ENCODE assay signal across 13 cellular contexts in the genomic region with DNA sequence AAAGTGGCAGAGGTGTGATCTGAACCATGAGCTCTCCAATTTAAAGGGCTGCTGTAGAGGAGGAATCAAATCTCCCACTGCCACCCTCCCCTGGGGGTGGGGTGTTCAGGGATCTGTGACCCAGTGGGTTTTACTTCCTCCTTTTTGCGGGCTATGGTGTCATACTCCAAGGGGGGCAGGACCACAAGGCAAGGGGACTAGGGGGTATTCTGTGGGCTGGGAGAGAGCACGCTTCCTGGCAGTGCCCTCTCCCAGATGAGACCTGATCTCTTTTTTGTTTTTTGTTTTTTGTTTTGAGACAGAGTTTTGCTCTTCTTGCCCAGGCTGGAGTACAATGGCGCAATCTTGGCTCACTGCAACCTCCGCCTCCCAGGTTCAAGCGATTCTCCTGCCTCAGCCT. TPM values are rescaled to one million over a fixed set of nuclear protein-coding genes. Genes with fewer than 3 reads are reported as not detected.
DNase-seq lines count a peak whose midpoint lies in the region; ATAC-seq and TF ChIP-seq lines count a peak whose summit lies in the region.
"Had no signal": no experiment of that assay in that cellular context is flagged by ENCODE, and none has a peak within 500 bp of the region (broad histone marks: within the 10 kb centered on the region; RNA-seq: fewer than 3 reads in every experiment).

No MANE protein-coding gene starts in this region.

- H3K4me3 Mint-ChIP-seq in HFFc6 (no peak overlapping the region), naive B cell (peak overlapping the region; percentile 15 to 84 (median 54))
- H3K4me3 Mint-ChIP-seq: H9 had no signal

- peak; percentile 97 to 98 for ATAC-seq in naive B cell (ENCODE audit: low read depth in 2 of 2)

- H3K36me3 Mint-ChIP-seq in HFFc6 (ENCODE audit: low read depth) (peaks cover 10% of the 10 kb centered on the region; the same call in 1 of the 2 replicates), naive B cell (peaks cover 0 to 7% of the 10 kb centered on the region in 2 donors)

- DNase-seq in GDM1 (lab: John Stamatoyannopoulos, UW) = peak; percentile 81
- no peak for DNase-seq in HFFc6
- peak; percentile 20 for DNase-seq in SKM-1 (lab: John Stamatoyannopoulos, UW; ENCODE audit: unreplicated experiment)
- peak; percentile 77 for DNase-seq in naive B cell
- no peak for DNase-seq in retina
- DNase-seq in epidermal melanocyte (ENCODE audit: insufficient read length, low spot score) = no peak
- DNase-seq in superior temporal gyrus (ENCODE audit: extremely low spot score) = no peak
- no peak for DNase-seq in activated CD4-positive, alpha-beta T cell treated with anti-CD3 and anti-CD28 coated beads for 1 hour
- DNase-seq: activated T-cell treated with anti-CD3 and anti-CD28 coated beads, Interleukin-2, amount 50 U/mL, for 48 hours; H9; NCI-H2107 had no signal

- no peaks in the 10 kb centered on the region; the same call in 1 of the 2 replicates for H3K27me3 Mint-ChIP-seq in HFFc6 (ENCODE audit: insufficient read depth)
- peaks cover 0 to 11% (median 0%) of the 10 kb centered on the region in 3 donors for H3K27me3 Mint-ChIP-seq in naive B cell

- H3K4me1 Mint-ChIP-seq in HFFc6 (ENCODE audit: low read depth) (peaks cover 42% of the 10 kb centered on the region), naive B cell (peaks cover 31 to 43% (median 42%) of the 10 kb centered on the region in 3 donors)

- H3K27ac Mint-ChIP-seq in HFFc6 (0 out of 2 replicates have a peak overlapping the region, but pooled peaks have one; percentile 31), naive B cell (peak overlapping the region in 4 of 6 donors; percentile 37 to 78 (median 58))

- no peaks in the 10 kb centered on the region for H3K9me3 Mint-ChIP-seq in HFFc6
- H3K9me3 Mint-ChIP-seq in naive B cell = no peaks in the 10 kb centered on the region
- H3K9me3 Mint-ChIP-seq: H9 had no signal

- no peak for TF ChIP-seq CTCF in HFFc6 (IDR thresholded peaks at IDR 0.05)

RNA-seq across cellular contexts. Expression of gene PLD3, which starts 10.3 kb away (rescaled TPM):
- 100 to 1,000 TPM; 141 to 211 (median 152) TPM for total RNA-seq in HFFc6 (2021; fragmentation: NEBNext Ultra II Directional; extraction: Animal tissue kit (Norgen Biotek cat#: 25700))
- 10 to 100 TPM; 28.2 to 46.5 (median 37.2) TPM for polyA plus RNA-seq in naive B cell (ENCODE audit: low read depth in 6 of 6)

RNA-seq across cellular contexts. Expression of gene C19orf47, which starts 10.6 kb away (rescaled TPM):
- total RNA-seq in HFFc6 (2021; fragmentation: NEBNext Ultra II Directional; extraction: Animal tissue kit (Norgen Biotek cat#: 25700)) = 10 to 100 TPM; 15.8 to 20.0 (median 18.5) TPM
- polyA plus RNA-seq in naive B cell (ENCODE audit: low read depth in 6 of 6) = 10 to 100 TPM in 1 of 6 donors, 1 to 10 TPM in 5; 6.2 to 14.0 (median 8.5) TPM

RNA-seq across cellular contexts. Expression of gene HIPK4, which starts 31.2 kb away (rescaled TPM):
- under 1 TPM in 4 of 6 experiments, not detected in 2; 0.07 to 0.11 (median 0.10) TPM for total RNA-seq in HFFc6 (2021; fragmentation: NEBNext Ultra II Directional; extraction: Animal tissue kit (Norgen Biotek cat#: 25700))
- not detected for polyA plus RNA-seq in naive B cell (ENCODE audit: low read depth in 6 of 6)
- total RNA-seq: ascending aorta, glomerular endothelial cell had no signal

RNA-seq across cellular contexts. Expression of gene PRX, which starts 54.4 kb away (rescaled TPM):
- total RNA-seq in HFFc6 (2021; fragmentation: NEBNext Ultra II Directional; extraction: Animal tissue kit (Norgen Biotek cat#: 25700)) = 1 to 10 TPM in 2 of 6 experiments, under 1 TPM in 4; 0.86 to 1.5 (median 0.94) TPM
- under 1 TPM in 4 of 6 donors, not detected in 2; 0.05 to 0.38 (median 0.23) TPM for polyA plus RNA-seq in naive B cell (ENCODE audit: low read depth in 6 of 6)

Comparison
In these comparisons a context has a peak if more than half of its experiments do, and no peak if none do; other contexts are left out.
1. DNase-seq: peak in GDM1 (single experiment), SKM-1 (single experiment) and naive B cell (single experiment); none in HFFc6 (single experiment), retina (single experiment), epidermal melanocyte (single experiment), superior temporal gyrus (single experiment) and activated CD4-positive, alpha-beta T cell treated with anti-CD3 and anti-CD28 coated beads for 1 hour (single experiment).